11 cellular contexts compared by ENCODE assay signal in genomic region chr2:63001576-63001975, GRCh38. TPM values are rescaled to one million over a fixed set of nuclear protein-coding genes. Genes with fewer than 3 reads are reported as not detected.
"Had no signal": no experiment of that assay in that cellular context is flagged by ENCODE, and none has a peak within 500 bp of the region (broad histone marks: within the 10 kb centered on the region; RNA-seq: fewer than 3 reads in every experiment).

No MANE protein-coding gene starts in this region.

- H3K9ac ChIP-seq: GM23248 had no signal

- H3K4me2 ChIP-seq: GM23338 had no signal

- FAIRE-seq: H1, H54 had no signal

- ATAC-seq: GM23338, HCT116 had no signal

- H3K27ac Mint-ChIP-seq: GM23338, HFFc6 had no signal

- H3K36me3 ChIP-seq: HAP-1 had no signal

- H3K27ac ChIP-seq: GM23248 had no signal

- DNase-seq: GOT3, H7, H9, HCEC 1CT, HFFc6 had no signal

- H3K9me3 Mint-ChIP-seq: GM23338, H9, HFFc6 had no signal

- H3K4me3 ChIP-seq: GM23248, GM23338, HAP-1 had no signal

- H3K4me3 Mint-ChIP-seq: GM23338, H9, HFFc6 had no signal

- H2AFZ ChIP-seq: GM23248, GM23338 had no signal

- H3K9me3 ChIP-seq: HAP-1 had no signal

RNA-seq across cellular contexts. Expression of gene OTX1, which starts 49.1 kb away (rescaled TPM):
- total RNA-seq: GM23248 had no signal
- polyA plus RNA-seq: GM23248 had no signal
